In genomic region chr6:44453146-44453545, GRCh38 we compare ENCODE assay signal across 16 cellular contexts.
"Had no signal": no experiment of that assay in that cellular context is flagged by ENCODE, and none has a peak within 500 bp of the region (broad histone marks: within the 10 kb centered on the region; RNA-seq: fewer than 3 reads in every experiment).

No MANE protein-coding gene starts in this region.

- H3K4me3 ChIP-seq: adrenal gland, left ventricle myocardium inferior, mucosa of descending colon, ovary, sigmoid colon, spleen had no signal

- H3K9me3 ChIP-seq: left ventricle myocardium inferior, mucosa of descending colon, ovary, sigmoid colon, spleen had no signal

- DNase-seq: activated CD4-positive, alpha-beta memory T cell treated with anti-CD3 and anti-CD28 coated beads, Interleukin-2, amount 10 ng/mL, durations not matched to agents 7 days and 5 days; activated effector memory CD4-positive, alpha-beta T cell treated with anti-CD3 and anti-CD28 coated beads, Interleukin-2, amount 50 U/mL, for 16 hours; activated T-cell treated with anti-CD3 and anti-CD28 coated beads, Interleukin-2, amount 50 U/mL, for 4 hours; adrenal gland; cortex of kidney; effector CD4-positive, alpha-beta T cell; left ventricle myocardium inferior; mucosa of descending colon; naive thymus-derived CD4-positive, alpha-beta T cell; ovary; sigmoid colon; spleen; T-helper 1 cell; WERI-Rb-1 had no signal

- FAIRE-seq: endothelial cell of umbilical vein, islet of Langerhans had no signal

- H3K27ac ChIP-seq: adrenal gland, ovary, sigmoid colon, spleen, WERI-Rb-1 had no signal

- H3K36me3 ChIP-seq: adrenal gland, ovary had no signal

- H3K27me3 ChIP-seq: adrenal gland, ovary, sigmoid colon, spleen had no signal

- ATAC-seq: activated T-cell treated with anti-CD3 and anti-CD28 coated beads, Interleukin-2, amount 50 U/mL, for 4 hours; mucosa of descending colon; naive thymus-derived CD4-positive, alpha-beta T cell had no signal
